In the genomic region with DNA sequence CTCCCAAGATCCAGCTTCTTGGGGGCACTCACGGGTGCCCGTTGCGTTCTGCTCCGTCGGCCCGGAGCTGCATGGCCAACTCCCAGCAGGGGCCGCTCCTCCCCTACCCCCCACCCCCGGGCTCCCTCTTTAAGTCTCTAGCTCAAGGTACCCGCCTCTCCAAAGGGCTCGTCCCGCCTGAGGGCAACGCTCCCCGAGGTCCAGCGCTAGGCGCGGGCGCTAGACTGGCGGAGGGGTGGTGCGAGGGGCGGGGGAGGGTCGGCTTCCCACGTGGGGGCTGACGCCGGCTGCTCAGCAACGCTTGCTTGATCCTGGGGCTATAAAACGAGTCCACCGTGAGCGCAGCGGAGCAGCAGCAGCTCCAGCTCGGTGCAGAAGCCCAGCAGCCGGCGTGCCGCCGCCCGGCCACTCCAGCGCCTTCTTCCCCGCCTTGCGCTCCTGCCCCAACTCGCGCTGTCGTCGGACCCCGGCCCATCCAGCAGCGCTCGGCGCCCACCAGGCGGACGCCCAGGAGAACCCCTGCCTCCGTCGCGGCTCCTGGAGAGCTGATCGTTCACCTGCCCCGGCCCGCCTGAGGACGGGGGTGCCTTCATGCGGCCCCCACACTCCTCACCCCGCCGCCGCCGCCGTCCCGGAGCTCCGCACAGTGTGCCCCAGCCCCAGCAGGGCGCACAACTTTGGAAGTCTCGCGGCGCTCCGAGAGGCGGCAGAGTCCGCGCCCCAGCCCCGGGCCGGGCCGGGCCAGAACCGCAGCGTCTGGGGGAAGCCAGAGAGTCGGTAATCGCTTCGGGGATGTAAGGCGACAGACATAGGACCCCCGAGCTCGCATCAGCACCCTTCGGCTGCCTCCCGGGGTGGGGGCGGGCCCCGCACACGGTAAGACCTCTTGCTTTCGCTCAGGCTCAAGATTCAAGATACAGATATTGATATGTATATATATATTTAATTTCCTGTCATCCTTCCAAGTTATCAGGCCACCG, we compare ENCODE assay signal across 9 cellular contexts. TPM values are rescaled to one million over a fixed set of nuclear protein-coding genes. Genes with fewer than 3 reads are reported as not detected.
A peak's percentile ranks its signal among the peaks of the same experiment; 100 is the strongest.
DNase-seq lines count a peak whose midpoint lies in the region; ATAC-seq and TF ChIP-seq lines count a peak whose summit lies in the region.
"Had no signal": no experiment of that assay in that cellular context is flagged by ENCODE, and none has a peak within 500 bp of the region (broad histone marks: within the 10 kb centered on the region; RNA-seq: fewer than 3 reads in every experiment).

Gene ADRA2A, plus strand, starts transcription at position 348 of the 980 bp plus-strand sequence. CDS start 968 bp downstream, outside the sequence.

- no peaks in the 10 kb centered on the region for H3K9me3 ChIP-seq in HCT116 (ENCODE audit: control insufficient read depth in 1 of 2, insufficient read depth in 1 of 2, low read depth in 1 of 2, low read length in 2 of 2)
- no peaks in the 10 kb centered on the region for H3K9me3 ChIP-seq in adipocyte (ENCODE audit: control insufficient read depth, low read length)
- H3K9me3 ChIP-seq in right cardiac atrium (ENCODE audit: control insufficient read depth, low read length): no peaks in the 10 kb centered on the region

- intact Hi-C loops in HCT116 (cut with micrococcal nuclease): loop anchor here (1.0 to 10.0 kb wide), 3 partner anchors 283 to 520 kb away; no protein-coding TSS in a partner anchor
- intact Hi-C loops in right cardiac atrium (cut with DNase I): no loop called here
- intact Hi-C loops in posterior vena cava (cut with DNase I): no loop called here

- H3K4me3 ChIP-seq in HCT116 (replicated peaks in 1 of 2; ENCODE audit: low read depth in 1 of 2, low read length in 2 of 2): no peak within 1 kb of the TSS
- peak within 1 kb of the TSS; percentile 85 for H3K4me3 ChIP-seq in adipocyte (ENCODE audit: low read length)
- peak within 1 kb of the TSS; percentile 56 for H3K4me3 ChIP-seq in right cardiac atrium (ENCODE audit: low read length)

- peak within 1 kb of the TSS; percentile 12 for H3K4me2 ChIP-seq in HCT116 (ENCODE audit: low read length)

- TF ChIP-seq CTCF in HCT116 (IDR thresholded peaks at IDR 0.05 in 2 of 3, conservative IDR thresholded peaks at IDR 0.05 in 1 of 3; ENCODE audit: borderline replicate concordance in 1 of 3, insufficient read depth in 1 of 3, low read depth in 2 of 3, low read length in 2 of 3): no peak

- under 1% methylated on average over 89 of the region's 89 CpGs for WGBS in right cardiac atrium

- H3K36me3 ChIP-seq in HCT116 (ENCODE audit: control insufficient read depth in 1 of 2, insufficient read depth in 2 of 2, low read length in 2 of 2) (no peaks in the 10 kb centered on the region), adipocyte (ENCODE audit: control insufficient read depth, insufficient read depth, low read length, severe bottlenecking) (peaks cover 5% of the 10 kb centered on the region)

- POLR2A ChIA-PET in HCT116 (lab: Charles Lee): no interaction called here

- TF ChIP-seq RAD21 in HCT116 (IDR thresholded peaks at IDR 0.05; ENCODE audit: low read depth): no peak

- no peaks in the 10 kb centered on the region for H3K79me2 ChIP-seq in HCT116 (ENCODE audit: insufficient read depth, low read length)

- no peak within 1 kb of the TSS for H2AFZ ChIP-seq in HCT116 (ENCODE audit: low read depth, low read length, poor library complexity, severe bottlenecking)

- H4K20me1 ChIP-seq in HCT116 (ENCODE audit: insufficient read depth): no peaks in the 10 kb centered on the region

- H3K27ac ChIP-seq in HCT116 (ENCODE audit: low read depth, low read length) (no peak within 1 kb of the TSS), right cardiac atrium (ENCODE audit: low read length) (no peak within 1 kb of the TSS)

- H3K4me1 ChIP-seq in HCT116 (ENCODE audit: control insufficient read depth in 1 of 2, insufficient read depth in 2 of 2, low read length in 2 of 2): no peaks in the 10 kb centered on the region; a peak in 1 of 4 replicates
- peaks cover 22% of the 10 kb centered on the region for H3K4me1 ChIP-seq in adipocyte (ENCODE audit: control insufficient read depth, insufficient read depth, low read length)
- H3K4me1 ChIP-seq in right cardiac atrium (ENCODE audit: control insufficient read depth, insufficient read depth, low read length): peaks cover 3% of the 10 kb centered on the region

- ATAC-seq in HCT116: 0 out of 2 replicates have a peak, but pooled peaks have one; percentile 7
- ATAC-seq in right cardiac atrium: peak; percentile 51 to 66
- ATAC-seq in GM21526 (IDR thresholded peaks at IDR 0.05; ENCODE audit: low FRiP score, unreplicated experiment): no peak

- H3K27me3 ChIP-seq in HCT116 (ENCODE audit: insufficient read depth, low read length) (peaks cover 32% of the 10 kb centered on the region; the same call in 1 of the 2 replicates), adipocyte (replicated peaks; ENCODE audit: control insufficient read depth, insufficient read depth, low read length) (peaks cover 3% of the 10 kb centered on the region), right cardiac atrium (ENCODE audit: control insufficient read depth, insufficient read depth) (no peaks in the 10 kb centered on the region)

- RAD21 ChIA-PET in HCT116 (lab: Charles Lee; ENCODE audit: low non-redundant PET in 1 of 2, low total read pairs in 2 of 2, uncharacterized antibody in 2 of 2, unreplicated experiment in 2 of 2): no interaction called here

- peak; percentile 14 for DNase-seq in DMS 273 treated with DMSO at 0.1 percent for 48 hours (lab: John Stamatoyannopoulos, UW)
- no peak for DNase-seq in HCT116 (ENCODE audit: low read depth, low spot score)
- peak; percentile 9 to 69 for DNase-seq in NCI-H526 (lab: John Stamatoyannopoulos, UW)
- peak; percentile 54 for DNase-seq in adipocyte (ENCODE audit: low read depth)
- peak; percentile 42 to 73 (median 59) for DNase-seq in right cardiac atrium
- DNase-seq in posterior vena cava (ENCODE audit: low spot score): peak; percentile 82
- DNase-seq in H4 (ENCODE audit: low spot score): no peak

- BruUV-seq in HCT116 (replicated peaks; lab: Mats Ljungman, UMichigan): no TSS peak

- no peak within 1 kb of the TSS for H3K9ac ChIP-seq in HCT116 (ENCODE audit: low read length)
- H3K9ac ChIP-seq in adipocyte (ENCODE audit: low read length): peak within 1 kb of the TSS; percentile 81

- CTCF ChIA-PET in HCT116 (lab: Charles Lee): interaction anchor here (1.2 kb wide), 1 partner anchor 330 kb away, joined by 3 read pairs; no protein-coding TSS in a partner anchor

- no peaks in the 10 kb centered on the region for H3K9me2 ChIP-seq in HCT116 (ENCODE audit: insufficient read depth)

- no peak for TF ChIP-seq POLR2A in HCT116 (IDR thresholded peaks at IDR 0.05; ENCODE audit: borderline replicate concordance, extremely low read depth, insufficient read depth, insufficient read length)

TF ChIP-seq in HCT116, 20 proteins besides CTCF, POLR2A, EP300 and RAD21:
- no peak for TF ChIP-seq ATF3 (IDR thresholded peaks at IDR 0.05)
- TF ChIP-seq TCF7L2 (IDR thresholded peaks at IDR 0.05; ENCODE audit: borderline replicate concordance, extremely low read depth, insufficient read depth, insufficient read length): no peak
- no peak for TF ChIP-seq ZNF274 (IDR thresholded peaks at IDR 0.05; ENCODE audit: low read depth, low read length)
- TF ChIP-seq EZH2 (IDR thresholded peaks at IDR 0.05): no peak

RNA-seq across cellular contexts. Expression of gene ADRA2A, which starts in this region (rescaled TPM):
- 0.15 TPM for total RNA-seq in HCT116 (2021; ENCODE audit: unreplicated experiment)
- 0.01 TPM in 1 of 2 replicates, not detected in the other for polyA plus RNA-seq in HCT116 (2012)
- under 1 TPM; 0.41 to 0.83 (median 0.73) TPM for total RNA-seq in right cardiac atrium
- polyA plus RNA-seq in right cardiac atrium: 0.86 TPM
- total RNA-seq in posterior vena cava: 1 to 10 TPM; 6.6 to 7.7 TPM
- not detected in 2 replicates for total RNA-seq in H4 (2014; rRNA removed; shearing (Covaris generic))
- total RNA-seq: T-helper 2 cell treated with Interferon-gamma antibody and Interleukin-4, amounts not matched to agents 100 ng/mL and 5 ng/mL, for 36 hours had no signal

Comparison
In these comparisons a context has a peak if more than half of its experiments do, and no peak if none do; other contexts are left out.
1. Peak in ATAC-seq and H3K4me2 ChIP-seq in HCT116; RNA of the gene not detected or under 1 TPM.
2. Peak in DNase-seq, ATAC-seq and H3K4me3 ChIP-seq in right cardiac atrium; RNA of the gene not detected or under 1 TPM.
3. DNase-seq: peak in DMS 273 treated with DMSO at 0.1 percent for 48 hours (single experiment), NCI-H526 (2 of 2), adipocyte (single experiment) and posterior vena cava (single experiment); none in HCT116 (single experiment) and H4 (single experiment).